13 cellular contexts compared by ENCODE assay signal in the genomic region with DNA sequence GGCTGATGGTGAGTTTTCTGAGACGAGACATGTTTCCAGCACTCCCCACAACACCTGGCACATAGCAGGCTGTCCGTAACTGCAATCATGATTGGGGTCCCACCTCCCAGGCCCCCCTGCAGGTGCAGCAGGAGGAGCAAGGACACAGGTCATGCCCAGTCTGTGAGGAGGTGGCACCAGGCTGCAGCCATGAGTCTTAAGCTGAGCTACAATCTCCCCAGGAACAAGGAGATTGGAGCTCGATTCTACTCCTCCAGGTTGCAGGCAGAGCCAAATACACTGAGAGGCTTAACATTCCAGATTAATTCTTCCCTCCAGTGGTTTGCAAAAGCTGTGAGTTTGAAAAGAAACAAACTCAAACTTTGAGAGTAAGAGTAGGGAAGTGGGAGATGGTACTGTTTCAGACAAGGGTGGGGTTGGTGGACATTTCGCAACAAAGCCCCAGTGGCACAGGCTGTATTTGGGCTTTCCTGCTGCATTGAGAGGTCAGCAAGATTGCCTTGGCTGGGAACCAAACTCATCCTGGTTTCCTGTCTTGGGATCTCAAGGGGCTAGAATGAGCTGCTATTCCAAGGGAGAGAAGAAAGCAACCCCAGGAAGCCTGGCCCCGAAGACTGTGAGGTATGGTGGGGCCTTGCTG.
DNase-seq lines count a peak whose midpoint lies in the region; ATAC-seq and TF ChIP-seq lines count a peak whose summit lies in the region.
"Had no signal": no experiment of that assay in that cellular context is flagged by ENCODE, and none has a peak within 500 bp of the region (broad histone marks: within the 10 kb centered on the region; RNA-seq: fewer than 3 reads in every experiment).

No MANE protein-coding gene starts in this region.

- 54% methylated on average over 5 of the region's 5 CpGs for WGBS in right cardiac atrium
- WGBS in sigmoid colon, 2 donors: 79 to 82% methylated on average over 5 of the region's 5 CpGs

- no peak for TF ChIP-seq POLR2A in sigmoid colon (IDR thresholded peaks at IDR 0.05)

- intact Hi-C loops in right cardiac atrium (cut with DNase I) (no loop called here), sigmoid colon (cut with DNase I) (no loop called here)

- no peaks in the 10 kb centered on the region for H3K36me3 ChIP-seq in sigmoid colon
- H3K36me3 ChIP-seq: BLaER1 had no signal

- H3K4me3 ChIP-seq in HL-60 (replicated peaks; ENCODE audit: insufficient read depth, low read length) (no peak overlapping the region), right cardiac atrium (ENCODE audit: low read length) (no peak overlapping the region), sigmoid colon (no peak overlapping the region)
- H3K4me3 ChIP-seq: BLaER1 had no signal

- peak in 1 of 2 experiments; percentile 54 for DNase-seq in HL-60 (ENCODE audit: low read depth in 1 of 2, low spot score in 1 of 2)
- DNase-seq in astrocyte of the hippocampus (ENCODE audit: low read depth, low spot score): peak; percentile 11
- DNase-seq in right cardiac atrium: peak; percentile 71 to 82 (median 78)
- no peak for DNase-seq in sigmoid colon
- no peak for DNase-seq in NCI-H146 treated with DMSO at 0.1 percent for 48 hours (lab: John Stamatoyannopoulos, UW; ENCODE audit: unreplicated experiment)
- DNase-seq in stimulated activated CD4-positive, alpha-beta T cell treated with anti-CD3 and anti-CD28 coated beads, Interleukin-4, amount 100 ng/mL, for 1 hour: no peak
- DNase-seq: activated CD8-positive, alpha-beta memory T cell treated with anti-CD3 and anti-CD28 coated beads for 24 hours; activated gamma-delta T cell; MM.1S; SK-N-SH had no signal

- H3K27me3 ChIP-seq in HL-60 (ENCODE audit: insufficient read depth, poor library complexity, severe bottlenecking): no peaks in the 10 kb centered on the region
- no peaks in the 10 kb centered on the region for H3K27me3 ChIP-seq in right cardiac atrium (ENCODE audit: control insufficient read depth, insufficient read depth)
- H3K27me3 ChIP-seq in sigmoid colon: no peaks in the 10 kb centered on the region
- H3K27me3 ChIP-seq: BLaER1 had no signal

- TF ChIP-seq CTCF in HL-60 (IDR thresholded peaks at IDR 0.05; ENCODE audit: insufficient read depth, low read length) (no peak), sigmoid colon (IDR thresholded peaks at IDR 0.05) (no peak)

- TF ChIP-seq EP300 in sigmoid colon (IDR thresholded peaks at IDR 0.05): no peak

- H3K27ac ChIP-seq in HL-60 (replicated peaks) (peak overlapping the region; percentile 53), right cardiac atrium (ENCODE audit: low read length) (no peak overlapping the region), sigmoid colon (peak overlapping the region in 3 of 4 donors; percentile 6 to 20 (median 13))
- H3K27ac ChIP-seq: BLaER1 had no signal

- H3K9me3 ChIP-seq in right cardiac atrium (ENCODE audit: control insufficient read depth, low read length) (no peaks in the 10 kb centered on the region), sigmoid colon (no peaks in the 10 kb centered on the region)
- H3K9me3 ChIP-seq: BLaER1, SK-N-SH had no signal

- ATAC-seq in right cardiac atrium (peak; percentile 80 to 81), GM21717 (IDR thresholded peaks at IDR 0.05; ENCODE audit: unreplicated experiment) (no peak), GM21423 (IDR thresholded peaks at IDR 0.05; ENCODE audit: unreplicated experiment) (no peak)

- H3K4me1 ChIP-seq in right cardiac atrium (ENCODE audit: control insufficient read depth, insufficient read depth, low read length): peaks cover 3% of the 10 kb centered on the region
- H3K4me1 ChIP-seq in sigmoid colon: peaks cover 0 to 31% (median 5%) of the 10 kb centered on the region in 4 donors
- H3K4me1 ChIP-seq: BLaER1 had no signal

Comparison
In these comparisons a context has a peak if more than half of its experiments do, and no peak if none do; other contexts are left out.
1. DNase-seq: peak in astrocyte of the hippocampus (single experiment) and right cardiac atrium (3 of 3); none in sigmoid colon (single experiment), NCI-H146 treated with DMSO at 0.1 percent for 48 hours (single experiment) and stimulated activated CD4-positive, alpha-beta T cell treated with anti-CD3 and anti-CD28 coated beads, Interleukin-4, amount 100 ng/mL, for 1 hour (single experiment).
2. ATAC-seq: peak in right cardiac atrium (2 of 2); none in GM21717 (single experiment) and GM21423 (single experiment).